22 cellular contexts compared by ENCODE assay signal in the genomic region with DNA sequence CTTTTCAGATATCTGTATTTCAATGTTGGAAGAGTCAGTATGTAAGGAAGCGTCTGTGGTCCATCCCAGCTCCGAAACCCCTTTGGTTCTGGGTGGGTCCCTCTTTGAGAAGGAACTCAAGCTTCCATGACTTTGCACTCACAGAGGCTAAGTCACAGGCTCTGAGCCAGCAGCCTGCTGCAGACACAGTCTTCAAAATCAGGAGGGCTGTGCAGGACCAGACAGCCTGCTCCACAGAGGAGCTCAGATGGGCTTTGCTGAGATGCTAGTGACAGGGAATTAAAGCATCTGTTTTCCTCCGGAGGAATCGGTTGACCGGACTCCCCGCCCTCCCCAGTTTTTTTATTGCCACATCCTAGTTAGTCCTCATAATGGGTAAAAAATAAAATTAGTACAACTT.
"Had no signal": no experiment of that assay in that cellular context is flagged by ENCODE, and none has a peak within 500 bp of the region (broad histone marks: within the 10 kb centered on the region; RNA-seq: fewer than 3 reads in every experiment).

No MANE protein-coding gene starts in this region.

- DNase-seq: dermis blood vessel endothelial cell; effector CD4-positive, alpha-beta T cell; effector memory CD4-positive, alpha-beta T cell; foreskin fibroblast; foreskin melanocyte; gastrocnemius medialis; glutamatergic neuron; left cardiac atrium; left lung; left ventricle myocardium superior; lower lobe of right lung; mesenchymal stem cell; midbrain; naive thymus-derived CD4-positive, alpha-beta T cell had no signal

- H3K9me3 ChIP-seq: gastrocnemius medialis, left lung, lower lobe of right lung had no signal

- H3K4me1 ChIP-seq: esophagus muscularis mucosa, gastrocnemius medialis, left lung, lower lobe of right lung had no signal

- ATAC-seq: gastrocnemius medialis; left cardiac atrium; left lung; left ventricle myocardium superior; lower lobe of right lung; naive thymus-derived CD4-positive, alpha-beta T cell had no signal

- H3K36me3 ChIP-seq: esophagus muscularis mucosa, gastrocnemius medialis, left lung, lower lobe of right lung had no signal

- H3K4me3 ChIP-seq: coronary artery, dorsolateral prefrontal cortex, esophagus muscularis mucosa, gastrocnemius medialis, hepatocyte, left lung, lower lobe of right lung had no signal

- FAIRE-seq: colon, endothelial cell of umbilical vein, islet of Langerhans, keratinocyte had no signal

- H3K27me3 ChIP-seq: dorsolateral prefrontal cortex, esophagus muscularis mucosa, gastrocnemius medialis, hepatocyte, left lung had no signal

- H3K27ac ChIP-seq: coronary artery, esophagus muscularis mucosa, gastrocnemius medialis, hepatocyte, left lung, lower lobe of right lung had no signal
